Comparison of ENCODE assay signal across 1 cellular context in genomic region chr2:231348173-231348572, GRCh38.
TF ChIP-seq lines count a peak whose summit lies in the region.

No MANE protein-coding gene starts in this region.

TF ChIP-seq in WTC11, 78 proteins besides CTCF, POLR2A, EP300 and RAD21 (continued from another document):
- TF ChIP-seq, protein P1, sequence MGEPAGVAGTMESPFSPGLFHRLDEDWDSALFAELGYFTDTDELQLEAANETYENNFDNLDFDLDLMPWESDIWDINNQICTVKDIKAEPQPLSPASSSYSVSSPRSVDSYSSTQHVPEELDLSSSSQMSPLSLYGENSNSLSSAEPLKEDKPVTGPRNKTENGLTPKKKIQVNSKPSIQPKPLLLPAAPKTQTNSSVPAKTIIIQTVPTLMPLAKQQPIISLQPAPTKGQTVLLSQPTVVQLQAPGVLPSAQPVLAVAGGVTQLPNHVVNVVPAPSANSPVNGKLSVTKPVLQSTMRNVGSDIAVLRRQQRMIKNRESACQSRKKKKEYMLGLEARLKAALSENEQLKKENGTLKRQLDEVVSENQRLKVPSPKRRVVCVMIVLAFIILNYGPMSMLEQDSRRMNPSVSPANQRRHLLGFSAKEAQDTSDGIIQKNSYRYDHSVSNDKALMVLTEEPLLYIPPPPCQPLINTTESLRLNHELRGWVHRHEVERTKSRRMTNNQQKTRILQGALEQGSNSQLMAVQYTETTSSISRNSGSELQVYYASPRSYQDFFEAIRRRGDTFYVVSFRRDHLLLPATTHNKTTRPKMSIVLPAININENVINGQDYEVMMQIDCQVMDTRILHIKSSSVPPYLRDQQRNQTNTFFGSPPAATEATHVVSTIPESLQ (CRISPR knock-in tag; IDR thresholded peaks at IDR 0.05): no peak
